22 cellular contexts compared by ENCODE assay signal in genomic region chr1:18064564-18064963, GRCh38. TPM values are rescaled to one million over a fixed set of nuclear protein-coding genes. Genes with fewer than 3 reads are reported as not detected.
"Had no signal": no experiment of that assay in that cellular context is flagged by ENCODE, and none has a peak within 500 bp of the region (broad histone marks: within the 10 kb centered on the region; RNA-seq: fewer than 3 reads in every experiment).

No MANE protein-coding gene starts in this region.

- H3K4me3 ChIP-seq: colonic mucosa, hepatocyte, neural progenitor cell, prostate gland, sigmoid colon, skin epidermis, suprapubic skin, thyroid gland, uterus had no signal

- H3K27ac ChIP-seq: colonic mucosa, hepatocyte, neural progenitor cell, parathyroid adenoma, prostate gland, sigmoid colon, skin epidermis, suprapubic skin, thyroid gland, uterus had no signal

- ATAC-seq: left cardiac atrium; natural killer cell treated with Interleukin-12 subunit alpha and Interleukin-12 subunit beta and Interleukin-15 and Interleukin-18, amount 100 ng/mL, for 72 hours; stimulated activated naive CD8-positive, alpha-beta T cell treated with anti-CD3 and anti-CD28 coated beads, Interleukin-15, Interleukin-2, amounts not matched to agents 100 U/mL and 50 U/mL, for 24 hours had no signal

- H3K4me1 ChIP-seq: colonic mucosa, neural progenitor cell, parathyroid adenoma, prostate gland, sigmoid colon, suprapubic skin, thyroid gland, uterus had no signal

- DNase-seq: colonic mucosa; dermis blood vessel endothelial cell; erythroblast; foreskin melanocyte; head of caudate nucleus; kidney; left cardiac atrium; occipital lobe; sigmoid colon; stimulated activated CD4-positive, alpha-beta T cell treated with anti-CD3 and anti-CD28 coated beads, Interleukin-2, amount 100 ng/mL, for 48 hours; stimulated activated naive CD8-positive, alpha-beta T cell treated with anti-CD3 and anti-CD28 coated beads, Interleukin-15, Interleukin-2, amounts not matched to agents 100 U/mL and 50 U/mL, for 24 hours; thyroid gland; uterus had no signal

- FAIRE-seq: endothelial cell of umbilical vein, kidney had no signal

- H3K9me3 ChIP-seq: colonic mucosa, prostate gland, suprapubic skin, thyroid gland, uterus had no signal

- H3K27me3 ChIP-seq: thyroid gland, uterus had no signal

- H3K36me3 ChIP-seq: colonic mucosa, neural progenitor cell, prostate gland, sigmoid colon, suprapubic skin, thyroid gland, uterus had no signal

RNA-seq across cellular contexts. Expression of gene IGSF21, which starts 43.0 kb away (rescaled TPM):
- total RNA-seq: dermis blood vessel endothelial cell; endothelial cell of umbilical vein; hepatocyte; natural killer cell treated with Interleukin-12 subunit alpha and Interleukin-12 subunit beta and Interleukin-15 and Interleukin-18, amount 100 ng/mL, for 72 hours; renal cortical epithelial cell had no signal
- polyA plus RNA-seq: endothelial cell of umbilical vein, hepatocyte had no signal
